ENCODE assay signal across 25 cellular contexts in genomic region chr10:97880109-97880508, GRCh38. TPM values are rescaled to one million over a fixed set of nuclear protein-coding genes. Genes with fewer than 3 reads are reported as not detected.
"Had no signal": no experiment of that assay in that cellular context is flagged by ENCODE, and none has a peak within 500 bp of the region (broad histone marks: within the 10 kb centered on the region; RNA-seq: fewer than 3 reads in every experiment).

No MANE protein-coding gene starts in this region.

- H3K4me1 ChIP-seq: pancreas, psoas muscle, right lobe of liver, testis, transverse colon, upper lobe of right lung, uterus had no signal

- H3K27me3 ChIP-seq: neural progenitor cell, pancreas, right lobe of liver, suprapubic skin, testis, tibial artery, transverse colon, upper lobe of right lung, uterus had no signal

- H3K36me3 ChIP-seq: neural progenitor cell, neutrophil, pancreas, right lobe of liver, suprapubic skin, tibial artery, transverse colon, upper lobe of right lung, uterus had no signal

- H3K27ac ChIP-seq: neural progenitor cell, neutrophil, pancreas, psoas muscle, right lobe of liver, suprapubic skin, testis, tibial artery, transverse colon, upper lobe of right lung, uterus had no signal

- H3K9me3 ChIP-seq: neutrophil, pancreas, psoas muscle, right lobe of liver, suprapubic skin, testis, tibial artery, transverse colon, upper lobe of right lung, uterus had no signal

- H3K4me3 ChIP-seq: neural progenitor cell, pancreas, psoas muscle, right lobe of liver, suprapubic skin, testis, tibial artery, transverse colon, upper lobe of right lung, uterus had no signal

- H3K4me2 ChIP-seq: neural progenitor cell had no signal

- DNase-seq: naive thymus-derived CD4-positive, alpha-beta T cell; natural killer cell; nucleus accumbens; psoas muscle; right cardiac atrium; right lobe of liver; small intestine; stimulated activated CD4-positive, alpha-beta T cell treated with anti-CD3 and anti-CD28 coated beads, Interleukin-15, amount 100 ng/mL, for 24 hours; stimulated activated CD4-positive, alpha-beta T cell treated with anti-CD3 and anti-CD28 coated beads, Interleukin-2, amount 100 ng/mL, for 24 hours; stimulated activated CD4-positive, alpha-beta T cell treated with anti-CD3 and anti-CD28 coated beads, Interleukin-2, amount 100 ng/mL, for 48 hours; stimulated activated CD4-positive, alpha-beta T cell treated with anti-CD3 and anti-CD28 coated beads, Interleukin-4, amount 100 ng/mL, for 24 hours; stimulated activated naive CD4-positive, alpha-beta T cell; stimulated activated naive CD8-positive, alpha-beta T cell treated with anti-CD3 and anti-CD28 coated beads, Interleukin-15, amount 100 ng/mL, for 72 hours; stimulated activated naive CD8-positive, alpha-beta T cell treated with anti-CD3 and anti-CD28 coated beads, Interleukin-15, Interleukin-2, amounts not matched to agents 100 U/mL and 50 U/mL, for 24 hours; substantia nigra; testis; transverse colon; upper lobe of right lung; uterus had no signal

RNA-seq across cellular contexts. Expression of gene GOLGA7B, which starts 30.5 kb away (rescaled TPM):
- total RNA-seq: skeletal muscle tissue had no signal
